21 cellular contexts compared by ENCODE assay signal in the genomic region with DNA sequence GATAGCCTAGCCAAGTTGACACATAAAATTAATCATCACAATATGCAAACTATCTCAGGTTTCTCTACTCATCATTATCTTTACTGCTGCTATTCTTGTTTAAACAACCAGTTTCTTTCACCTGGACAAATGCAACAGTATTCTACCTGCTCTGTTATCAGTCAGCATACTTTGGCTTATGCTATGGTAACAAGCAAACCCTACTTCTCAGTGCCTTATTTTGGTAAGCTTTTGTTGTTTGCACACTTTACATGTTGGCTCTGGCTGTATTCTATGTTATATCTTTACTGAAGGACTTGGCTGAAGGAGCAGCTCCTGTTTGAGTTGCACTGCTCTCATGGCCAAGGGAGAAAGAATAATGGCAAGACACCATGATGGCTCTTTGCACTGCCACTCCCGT.
"Had no signal": no experiment of that assay in that cellular context is flagged by ENCODE, and none has a peak within 500 bp of the region (broad histone marks: within the 10 kb centered on the region; RNA-seq: fewer than 3 reads in every experiment).

No MANE protein-coding gene starts in this region.

- H3K4me2 ChIP-seq: KMS-11 had no signal

- ATAC-seq: K562, Panc1, SK-N-SH treated with all-trans-retinoic acid at 6 μM for 48 hours had no signal

- H3K27ac ChIP-seq: KMS-11, RWPE1 had no signal

- H3K4me3 ChIP-seq: K562 had no signal

- H3K9ac ChIP-seq: KMS-11 had no signal

- FAIRE-seq: K562 had no signal

- DNase-seq: Kasumi-1, MV-4-11, NCI-H1048, NCI-H1105, NCI-H1417, NCI-H1436 treated with DMSO at 0.1 percent for 48 hours, NCI-H1694, NCI-H187 treated with DMSO at 0.1 percent for 48 hours, NCI-H2029 treated with DMSO at 0.1 percent for 48 hours, NCI-H2171 treated with DMSO at 0.1 percent for 48 hours, NCI-H345, NCI-H446 treated with DMSO at 0.1 percent for 48 hours, NCI-H510A treated with DMSO at 0.1 percent for 48 hours, NCI-H82, SHP77, T-helper 1 cell had no signal
